In genomic region chr14:78829274-78829673, GRCh38 we compare ENCODE assay signal across 20 cellular contexts.
"Had no signal": no experiment of that assay in that cellular context is flagged by ENCODE, and none has a peak within 500 bp of the region (broad histone marks: within the 10 kb centered on the region; RNA-seq: fewer than 3 reads in every experiment).

No MANE protein-coding gene starts in this region.

- H3K9me3 Mint-ChIP-seq: activated naive CD4-positive, alpha-beta T cell treated with anti-CD3 and anti-CD28 coated beads, Interleukin-2, amount 50 U/mL, for 72 hours; activated T-cell treated with anti-CD3 and anti-CD28 coated beads, Interleukin-2, amount 50 U/mL, for 24 hours; memory B cell; natural killer cell; stimulated activated naive B cell treated with anti-CD40 and anti-IgM and Interleukin-4, amounts not matched to agents 10 μg/mL and 1 μg/mL and 100 μg/mL, for 72 hours had no signal

- ATAC-seq: activated CD8-positive, alpha-beta memory T cell treated with anti-CD3 and anti-CD28 coated beads, Interleukin-2, amount 10 ng/mL, durations not matched to agents 7 days and 5 days; activated naive CD4-positive, alpha-beta T cell treated with anti-CD3 and anti-CD28 coated beads, Interleukin-2, amount 50 U/mL, for 72 hours; body of pancreas; natural killer cell; psoas muscle; right lobe of liver; stimulated activated naive B cell treated with anti-CD40 and anti-IgM and Interleukin-4, amounts not matched to agents 10 μg/mL and 1 μg/mL and 100 μg/mL, for 72 hours had no signal

- H3K27me3 Mint-ChIP-seq: activated T-cell treated with anti-CD3 and anti-CD28 coated beads, Interleukin-2, amount 50 U/mL, for 24 hours; stimulated activated naive B cell treated with anti-CD40 and anti-IgM and Interleukin-4, amounts not matched to agents 10 μg/mL and 1 μg/mL and 100 μg/mL, for 72 hours had no signal

- H3K4me1 Mint-ChIP-seq: activated CD8-positive, alpha-beta memory T cell treated with anti-CD3 and anti-CD28 coated beads, Interleukin-2, amount 10 ng/mL, durations not matched to agents 7 days and 5 days; memory B cell; natural killer cell; stimulated activated naive B cell treated with anti-CD40 and anti-IgM and Interleukin-4, amounts not matched to agents 10 μg/mL and 1 μg/mL and 100 μg/mL, for 72 hours had no signal

- DNase-seq: activated CD4-positive, alpha-beta T cell treated with anti-CD3 and anti-CD28 coated beads, Interleukin-2, amount 50 U/mL, for 48 hours; activated CD4-positive, CD25-positive, alpha-beta regulatory T cell treated with anti-CD3 and anti-CD28 coated beads, Interleukin-2, amount 50 U/mL, for 72 hours; activated CD8-positive, alpha-beta memory T cell treated with anti-CD3 and anti-CD28 coated beads, Interleukin-2, amount 10 ng/mL, durations not matched to agents 7 days and 5 days; activated effector memory CD4-positive, alpha-beta T cell treated with anti-CD3 and anti-CD28 coated beads, Interleukin-2, amount 50 U/mL, for 16 hours; activated T-cell treated with anti-CD3 and anti-CD28 coated beads, Interleukin-2, amount 50 U/mL, for 24 hours; amniotic stem cell; body of pancreas; central memory CD4-positive, alpha-beta T cell; cortex of kidney; effector CD8-positive, alpha-beta T cell; left ventricle myocardium inferior; natural killer cell; nucleus accumbens; psoas muscle; right lobe of liver; stimulated activated CD4-positive, alpha-beta T cell treated with anti-CD3 and anti-CD28 coated beads, Interleukin-1b, Interleukin-23, amount 100 ng/mL, for 48 hours; stimulated activated naive B cell treated with anti-CD40 and anti-IgM and Interleukin-4, amounts not matched to agents 10 μg/mL and 1 μg/mL and 100 μg/mL, for 72 hours; transverse colon had no signal

- H3K4me3 Mint-ChIP-seq: activated CD8-positive, alpha-beta memory T cell treated with anti-CD3 and anti-CD28 coated beads, Interleukin-2, amount 10 ng/mL, durations not matched to agents 7 days and 5 days; activated T-cell treated with anti-CD3 and anti-CD28 coated beads, Interleukin-2, amount 50 U/mL, for 24 hours; memory B cell; natural killer cell; stimulated activated naive B cell treated with anti-CD40 and anti-IgM and Interleukin-4, amounts not matched to agents 10 μg/mL and 1 μg/mL and 100 μg/mL, for 72 hours had no signal

- H3K27ac Mint-ChIP-seq: activated CD8-positive, alpha-beta memory T cell treated with anti-CD3 and anti-CD28 coated beads, Interleukin-2, amount 10 ng/mL, durations not matched to agents 7 days and 5 days; activated naive CD4-positive, alpha-beta T cell treated with anti-CD3 and anti-CD28 coated beads, Interleukin-2, amount 50 U/mL, for 72 hours; activated T-cell treated with anti-CD3 and anti-CD28 coated beads, Interleukin-2, amount 50 U/mL, for 24 hours; memory B cell; natural killer cell; stimulated activated naive B cell treated with anti-CD40 and anti-IgM and Interleukin-4, amounts not matched to agents 10 μg/mL and 1 μg/mL and 100 μg/mL, for 72 hours had no signal

- H3K36me3 Mint-ChIP-seq: activated CD8-positive, alpha-beta memory T cell treated with anti-CD3 and anti-CD28 coated beads, Interleukin-2, amount 10 ng/mL, durations not matched to agents 7 days and 5 days; activated naive CD4-positive, alpha-beta T cell treated with anti-CD3 and anti-CD28 coated beads, Interleukin-2, amount 50 U/mL, for 72 hours; memory B cell; natural killer cell; stimulated activated naive B cell treated with anti-CD40 and anti-IgM and Interleukin-4, amounts not matched to agents 10 μg/mL and 1 μg/mL and 100 μg/mL, for 72 hours had no signal
